ENCODE assay signal across 19 cellular contexts in the genomic region with DNA sequence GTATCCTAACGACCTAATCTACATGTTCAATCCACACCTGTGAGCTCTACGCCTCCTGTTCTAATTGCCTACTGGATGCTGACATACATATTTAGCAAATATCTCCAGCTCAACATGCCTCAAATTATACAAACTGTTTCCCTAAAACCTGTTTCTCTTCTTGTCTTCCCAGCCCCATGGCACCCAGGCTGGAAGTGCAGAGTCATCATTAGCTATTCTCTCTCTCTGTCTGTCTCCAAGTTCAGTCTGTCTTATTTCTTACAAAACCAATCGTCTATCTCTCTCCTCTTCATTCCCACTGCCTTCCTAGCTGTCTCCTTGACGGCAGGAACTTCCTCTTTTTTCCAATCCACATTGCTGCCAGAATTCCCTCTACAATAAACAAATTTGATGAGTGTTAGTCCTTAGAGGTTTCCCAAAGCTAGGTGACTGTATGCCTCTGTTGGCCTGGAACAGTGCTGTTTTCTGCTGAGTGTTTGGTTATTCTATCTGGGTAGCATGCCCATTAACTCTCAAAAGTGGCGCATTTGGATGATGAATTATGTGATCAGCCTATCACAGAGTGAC. TPM values are rescaled to one million over a fixed set of nuclear protein-coding genes. Genes with fewer than 3 reads are reported as not detected.
A peak's percentile ranks its signal among the peaks of the same experiment; 100 is the strongest.
DNase-seq lines count a peak whose midpoint lies in the region; ATAC-seq, FAIRE-seq and TF ChIP-seq lines count a peak whose summit lies in the region.
"Had no signal": no experiment of that assay in that cellular context is flagged by ENCODE, and none has a peak within 500 bp of the region (broad histone marks: within the 10 kb centered on the region; RNA-seq: fewer than 3 reads in every experiment).

No MANE protein-coding gene starts in this region.

- no peak overlapping the region for H3K18ac ChIP-seq in mesendoderm (ENCODE audit: low read length)

- H3K36me3 Mint-ChIP-seq in WTC11 = no peaks in the 10 kb centered on the region
- H3K36me3 Mint-ChIP-seq in nephron progenitor cell (ENCODE audit: low read depth) = no peaks in the 10 kb centered on the region
- H3K36me3 Mint-ChIP-seq in activated T-helper 1 cell treated with anti-CD3 and anti-CD28 coated beads, Interleukin-12 subunit alpha, Interleukin-12 subunit beta, Interleukin-2, Interleukin-4 antibody, amounts not matched to agents 30 ng/mL and 10 ng/mL and 1 ng/mL, durations not matched to agents 14 hours and 24 hours and 36 hours (ENCODE audit: low read depth) = no peaks in the 10 kb centered on the region
- H3K36me3 Mint-ChIP-seq: CD8-positive, alpha-beta T cell had no signal

- H3K9me3 ChIP-seq in HepG2 (ENCODE audit: low read length) = no peaks in the 10 kb centered on the region
- H3K9me3 ChIP-seq in right lobe of liver = no peaks in the 10 kb centered on the region

- no peak overlapping the region for H2BK120ac ChIP-seq in mesendoderm (ENCODE audit: low read depth, low read length)

- TF ChIP-seq EP300 in HepG2 (IDR thresholded peaks at IDR 0.05; ENCODE audit: low read depth in 2 of 2, low read length in 2 of 2) (no peak), HepG2 (CRISPR knock-in tag; IDR thresholded peaks at IDR 0.05; ENCODE audit: borderline replicate concordance) (no peak)

- in situ Hi-C loops in HepG2 (cut with HindIII; ENCODE audit: extremely low pct_ligation_motif_present, low pct_unique_long_range_greater_than_20kb) = no loop called here

- H4K8ac ChIP-seq in mesendoderm (ENCODE audit: low read depth, low read length) = no peak overlapping the region

- no peaks in the 10 kb centered on the region for H3K79me1 ChIP-seq in mesendoderm (ENCODE audit: low read length)

- H3K27me3 ChIP-seq in HepG2 (ENCODE audit: control insufficient read depth in 1 of 2, insufficient read depth in 2 of 2, low read length in 2 of 2) = no peaks in the 10 kb centered on the region
- no peaks in the 10 kb centered on the region for H3K27me3 ChIP-seq in right lobe of liver
- H3K27me3 ChIP-seq in mesendoderm (ENCODE audit: insufficient read depth, low read length, poor library complexity) = no peaks in the 10 kb centered on the region

- BruUV-seq in HepG2 (replicated peaks; lab: Mats Ljungman, UMichigan) = no TSS peak

- no peak overlapping the region for H2AFZ ChIP-seq in HepG2 (ENCODE audit: low read length)

- peaks cover 13% of the 10 kb centered on the region for H3K4me1 ChIP-seq in HepG2 (ENCODE audit: insufficient read depth, low read length)
- H3K4me1 ChIP-seq in right lobe of liver = peaks cover 0 to 7% (median 0%) of the 10 kb centered on the region in 4 donors
- H3K4me1 ChIP-seq in mesendoderm (ENCODE audit: control insufficient read depth, low read depth, low read length) = peaks cover 2% of the 10 kb centered on the region

- no peaks in the 10 kb centered on the region for H3K9me3 Mint-ChIP-seq in WTC11
- no peaks in the 10 kb centered on the region for H3K9me3 Mint-ChIP-seq in nephron progenitor cell
- H3K9me3 Mint-ChIP-seq in activated T-helper 1 cell treated with anti-CD3 and anti-CD28 coated beads, Interleukin-12 subunit alpha, Interleukin-12 subunit beta, Interleukin-2, Interleukin-4 antibody, amounts not matched to agents 30 ng/mL and 10 ng/mL and 1 ng/mL, durations not matched to agents 14 hours and 24 hours and 36 hours = no peaks in the 10 kb centered on the region
- H3K9me3 Mint-ChIP-seq: CD8-positive, alpha-beta T cell; H9 had no signal

- no peak overlapping the region for H4K5ac ChIP-seq in mesendoderm (ENCODE audit: low read length)

- POLR2A ChIA-PET in HepG2 (lab: Yijun Ruan, JAX) = no interaction called here
- POLR2A ChIA-PET in WTC11 (lab: Charles Lee) = interaction anchor here (0.6 kb wide), 1 partner anchor 367 kb away, joined by 3 read pairs; no protein-coding TSS in a partner anchor

- H3K27me3 Mint-ChIP-seq in WTC11 (ENCODE audit: low read depth) (no peaks in the 10 kb centered on the region), nephron progenitor cell (ENCODE audit: low read depth, poor library complexity) (peaks cover 8% of the 10 kb centered on the region)
- peaks cover 11% of the 10 kb centered on the region for H3K27me3 Mint-ChIP-seq in activated T-helper 1 cell treated with anti-CD3 and anti-CD28 coated beads, Interleukin-12 subunit alpha, Interleukin-12 subunit beta, Interleukin-2, Interleukin-4 antibody, amounts not matched to agents 30 ng/mL and 10 ng/mL and 1 ng/mL, durations not matched to agents 14 hours and 24 hours and 36 hours (ENCODE audit: insufficient read depth)
- H3K27me3 Mint-ChIP-seq: B cell had no signal

- CTCF ChIA-PET in HepG2 (lab: Yijun Ruan, JAX; ENCODE audit: low intra/inter-chr PET ratio, low total read pairs) = no interaction called here
- CTCF ChIA-PET in WTC11 (lab: Charles Lee) = interaction anchor here (1.0 to 1.7 kb wide), 3 partner anchors 23 to 295 kb away, joined by 3 to 11 read pairs (median 5); no protein-coding TSS in a partner anchor

- H3K56ac ChIP-seq in mesendoderm (ENCODE audit: low read length) = no peak overlapping the region

- H2AK5ac ChIP-seq in mesendoderm (ENCODE audit: low read length) = no peak overlapping the region

- no peaks in the 10 kb centered on the region for H4K20me1 ChIP-seq in HepG2 (ENCODE audit: insufficient read depth, low read length)

- H3K4me1 Mint-ChIP-seq in WTC11 = peaks cover 3% of the 10 kb centered on the region; the same call in 1 of the 2 replicates
- H3K4me1 Mint-ChIP-seq in nephron progenitor cell = no peaks in the 10 kb centered on the region
- H3K4me1 Mint-ChIP-seq in activated T-helper 1 cell treated with anti-CD3 and anti-CD28 coated beads, Interleukin-12 subunit alpha, Interleukin-12 subunit beta, Interleukin-2, Interleukin-4 antibody, amounts not matched to agents 30 ng/mL and 10 ng/mL and 1 ng/mL, durations not matched to agents 14 hours and 24 hours and 36 hours (ENCODE audit: low read depth) = no peaks in the 10 kb centered on the region
- H3K4me1 Mint-ChIP-seq: H9 had no signal

- no peak overlapping the region for H3K9ac ChIP-seq in HepG2 (ENCODE audit: insufficient read depth, low read depth, low read length)
- no peak overlapping the region for H3K9ac ChIP-seq in mesendoderm (ENCODE audit: low read length)

- no peak for TF ChIP-seq RAD21 in HepG2 (CRISPR knock-in tag; IDR thresholded peaks at IDR 0.05)

- H2BK5ac ChIP-seq in mesendoderm (ENCODE audit: low read length) = no peak overlapping the region

- H3K4me3 ChIP-seq in HepG2 (replicated peaks in 1 of 3; ENCODE audit: insufficient read depth in 1 of 3, low read depth in 2 of 3, low read length in 3 of 3) (no peak overlapping the region), right lobe of liver (no peak overlapping the region), mesendoderm (ENCODE audit: low read length) (no peak overlapping the region)

- H3K36me3 ChIP-seq in HepG2 (replicated peaks in 1 of 2; ENCODE audit: control insufficient read depth in 1 of 2, insufficient read depth in 2 of 2, low read length in 2 of 2) (no peaks in the 10 kb centered on the region), right lobe of liver (no peaks in the 10 kb centered on the region), mesendoderm (ENCODE audit: control insufficient read depth, insufficient read depth, low read length) (no peaks in the 10 kb centered on the region)

- TF ChIP-seq POLR2A in HepG2 (IDR thresholded peaks at IDR 0.05; ENCODE audit: insufficient read depth in 1 of 2, low read depth in 2 of 2, low read length in 2 of 2) = no peak
- TF ChIP-seq POLR2A in right lobe of liver (IDR thresholded peaks at IDR 0.05) = no peak

- H3K27ac Mint-ChIP-seq in WTC11 (no peak overlapping the region), nephron progenitor cell (no peak overlapping the region)
- no peak overlapping the region for H3K27ac Mint-ChIP-seq in activated T-helper 1 cell treated with anti-CD3 and anti-CD28 coated beads, Interleukin-12 subunit alpha, Interleukin-12 subunit beta, Interleukin-2, Interleukin-4 antibody, amounts not matched to agents 30 ng/mL and 10 ng/mL and 1 ng/mL, durations not matched to agents 14 hours and 24 hours and 36 hours
- H3K27ac Mint-ChIP-seq: B cell; CD8-positive, alpha-beta T cell; H9 had no signal

- H3K27ac ChIP-seq in HepG2 (ENCODE audit: extremely low read length, insufficient read depth, low read length) (no peak overlapping the region), right lobe of liver (no peak overlapping the region), mesendoderm (ENCODE audit: low read depth, low read length) (no peak overlapping the region)

- H3K4me2 ChIP-seq in HepG2 (ENCODE audit: low read depth, low read length) (no peak overlapping the region), mesendoderm (ENCODE audit: low read length) (no peak overlapping the region)

- TF ChIP-seq CTCF in HepG2 (CRISPR knock-in tag; IDR thresholded peaks at IDR 0.05) (no peak), right lobe of liver (IDR thresholded peaks at IDR 0.05) (no peak), WTC11 (IDR thresholded peaks at IDR 0.05) (no peak), nephron progenitor cell (IDR thresholded peaks at IDR 0.05) (no peak)

- intact Hi-C loops in HepG2 (cut with micrococcal nuclease; ENCODE audit: unreplicated experiment) = no loop called here
- intact Hi-C loops in right lobe of liver (cut with DNase I) = no loop called here
- intact Hi-C loops in activated T-helper 1 cell treated with anti-CD3 and anti-CD28 coated beads, Interleukin-12 subunit alpha, Interleukin-12 subunit beta, Interleukin-2, Interleukin-4 antibody, amounts not matched to agents 30 ng/mL and 10 ng/mL and 1 ng/mL, durations not matched to agents 14 hours and 24 hours and 36 hours (cut with micrococcal nuclease) = no loop called here

- no peak for FAIRE-seq in HepG2 (lab: Jason Lieb, UNC)
- FAIRE-seq: D721Med, G401.6, GM12892, GM19239 had no signal

- H3K4ac ChIP-seq in mesendoderm (ENCODE audit: low read depth, low read length) = no peak overlapping the region

- no peaks in the 10 kb centered on the region for H3K79me2 ChIP-seq in HepG2 (ENCODE audit: insufficient read depth, low read length)
- no peaks in the 10 kb centered on the region for H3K79me2 ChIP-seq in mesendoderm (ENCODE audit: control insufficient read depth, insufficient read depth, low read length)

- no peak overlapping the region for H3K4me3 Mint-ChIP-seq in WTC11
- no peak overlapping the region for H3K4me3 Mint-ChIP-seq in nephron progenitor cell
- no peak overlapping the region for H3K4me3 Mint-ChIP-seq in activated T-helper 1 cell treated with anti-CD3 and anti-CD28 coated beads, Interleukin-12 subunit alpha, Interleukin-12 subunit beta, Interleukin-2, Interleukin-4 antibody, amounts not matched to agents 30 ng/mL and 10 ng/mL and 1 ng/mL, durations not matched to agents 14 hours and 24 hours and 36 hours
- H3K4me3 Mint-ChIP-seq: B cell; CD14-positive monocyte; CD8-positive, alpha-beta T cell; H9 had no signal

- H2BK15ac ChIP-seq in mesendoderm (replicated peaks; ENCODE audit: low read depth) = no peak overlapping the region

- DNase-seq in HepG2 (ENCODE audit: low spot score) = no peak
- DNase-seq in right lobe of liver = no peak
- DNase-seq in WTC11 (ENCODE audit: low spot score) = no peak
- DNase-seq in mesendoderm = peak; percentile 50
- no peak for DNase-seq in nephron progenitor cell
- DNase-seq in NOMO-1 treated with dmso at 0.1 percent for 144 hours (lab: John Stamatoyannopoulos, UW; ENCODE audit: unreplicated experiment) = no peak
- DNase-seq in activated T-helper 1 cell treated with anti-CD3 and anti-CD28 coated beads, Interleukin-12 subunit alpha, Interleukin-12 subunit beta, Interleukin-2, Interleukin-4 antibody, amounts not matched to agents 30 ng/mL and 10 ng/mL and 1 ng/mL, durations not matched to agents 14 hours and 24 hours and 36 hours (ENCODE audit: low spot score) = no peak
- DNase-seq: CD8-positive, alpha-beta T cell; COR-L47; DMS153; EL; GOT3; H9 had no signal

- WGBS in HepG2 (ENCODE audit: low lambda C conversion rate) = 64% methylated on average over 5 of the region's 5 CpGs
- 66% methylated on average over 5 of the region's 5 CpGs for WGBS in right lobe of liver (ENCODE audit: insufficient coverage, low coverage, low lambda C conversion rate, missing lambda C conversion rate)
- WGBS in mesendoderm (ENCODE audit: extremely low coverage, insufficient coverage, low lambda C conversion rate) = no CpG with 5 or more reads among the region's 5 CpGs

- no peak overlapping the region for H3K23ac ChIP-seq in mesendoderm (ENCODE audit: low read length)

- ATAC-seq in HepG2 = no peak
- no peak for ATAC-seq in right lobe of liver
- peak; percentile 46; the same call in 1 of the 2 replicates for ATAC-seq in WTC11
- ATAC-seq: CD8-positive, alpha-beta T cell had no signal

RNA-seq across cellular contexts. Expression of gene ZNRF2, which starts 14.9 kb away (rescaled TPM):
- total RNA-seq in HepG2 (2016; rRNA removed; fragmentation: Illumina TruSeq; extraction: Trizol) (6.9 and 7.7 TPM in 2 replicates), right lobe of liver (10 to 100 TPM; 17.1 to 24.0 (median 18.7) TPM), WTC11 (2021) (16.8 to 18.2 TPM (median 17.8 TPM) in 3 replicates)
- 3.0 and 3.2 TPM in 2 replicates for total RNA-seq in HepG2 (2016; cell fraction: cytosol; rRNA removed; fragmentation: Illumina TruSeq; extraction: Trizol; ENCODE audit: low read depth)
- total RNA-seq in HepG2 (2016; cell fraction: insoluble cytoplasmic fraction; rRNA removed; fragmentation: Illumina TruSeq; extraction: Trizol) = 7.3 and 7.6 TPM in 2 replicates
- total RNA-seq in HepG2 (2016; cell fraction: membrane; rRNA removed; fragmentation: Illumina TruSeq; extraction: Trizol) = 6.7 and 7.1 TPM in 2 replicates
- 13.5 and 14.4 TPM in 2 replicates for total RNA-seq in HepG2 (2016; cell fraction: nucleus; rRNA removed; fragmentation: Illumina TruSeq; extraction: Trizol)
- 2.6 and 3.5 TPM in 2 replicates for polyA plus RNA-seq in HepG2 (2011; rRNA removed)
- polyA plus RNA-seq in HepG2 (2011; cell fraction: cytosol; rRNA removed) = 1.8 and 2.3 TPM in 2 replicates
- polyA plus RNA-seq in HepG2 (2011; cell fraction: nucleus; rRNA removed) = 3.4 TPM in 2 replicates
- polyA plus RNA-seq in HepG2 (2012) = 3.9 and 4.5 TPM in 2 replicates
- polyA plus RNA-seq in HepG2 (2016; cell fraction: cytosol; fragmentation: Illumina TruSeq; extraction: Trizol; ENCODE audit: low read depth) = 2.5 and 2.9 TPM in 2 replicates
- polyA plus RNA-seq in HepG2 (2016; cell fraction: insoluble cytoplasmic fraction; fragmentation: Illumina TruSeq; extraction: Trizol; ENCODE audit: low read depth) = 8.1 and 8.6 TPM in 2 replicates
- 5.2 and 5.5 TPM in 2 replicates for polyA plus RNA-seq in HepG2 (2016; cell fraction: membrane; fragmentation: Illumina TruSeq; extraction: Trizol; ENCODE audit: low read depth)
- 7.3 and 7.8 TPM in 2 replicates for polyA plus RNA-seq in HepG2 (2016; cell fraction: nucleus; fragmentation: Illumina TruSeq; extraction: Trizol; ENCODE audit: insufficient read depth, low read depth)
- 1.5 and 1.9 TPM in 2 replicates for polyA minus RNA-seq in HepG2 (2011; rRNA and poly(A)+ RNA removed; ENCODE audit: low replicate concordance)
- polyA minus RNA-seq in HepG2 (2011; cell fraction: cytosol; rRNA and poly(A)+ RNA removed) = 5.7 and 6.2 TPM in 2 replicates
- 21.9 and 25.9 TPM in 2 replicates for polyA minus RNA-seq in HepG2 (2011; cell fraction: nucleus; rRNA and poly(A)+ RNA removed)
- polyA plus RNA-seq in mesendoderm (2013, experiment 1 of 2) = 6.0 TPM
- polyA plus RNA-seq in mesendoderm (2013, experiment 2 of 2) = 5.9 TPM
- total RNA-seq in activated T-helper 1 cell treated with anti-CD3 and anti-CD28 coated beads, Interleukin-12 subunit alpha, Interleukin-12 subunit beta, Interleukin-2, Interleukin-4 antibody, amounts not matched to agents 30 ng/mL and 10 ng/mL and 1 ng/mL, durations not matched to agents 14 hours and 24 hours and 36 hours = 8.4 and 9.3 TPM in 2 replicates
